In genomic region chr2:207515671-207516070, GRCh38 we compare ENCODE assay signal across 18 cellular contexts. TPM values are rescaled to one million over a fixed set of nuclear protein-coding genes. Genes with fewer than 3 reads are reported as not detected.
DNase-seq lines count a peak whose midpoint lies in the region; ATAC-seq lines count a peak whose summit lies in the region.
"Had no signal": no experiment of that assay in that cellular context is flagged by ENCODE, and none has a peak within 500 bp of the region (broad histone marks: within the 10 kb centered on the region; RNA-seq: fewer than 3 reads in every experiment).

No MANE protein-coding gene starts in this region.

- no peaks in the 10 kb centered on the region for H3K9me3 Mint-ChIP-seq in activated naive CD8-positive, alpha-beta T cell treated with anti-CD3 and anti-CD28 coated beads, Interleukin-2, amount 50 U/mL, for 24 hours

- peak; percentile 38 for DNase-seq in COLO829 (ENCODE audit: low spot score)
- DNase-seq in LHCN-M2 (ENCODE audit: low read depth): peak; percentile 24
- no peak for DNase-seq in activated naive CD8-positive, alpha-beta T cell treated with anti-CD3 and anti-CD28 coated beads, Interleukin-2, amount 50 U/mL, for 24 hours
- DNase-seq in kidney tubule cell (ENCODE audit: low spot score): peak; percentile 15
- no peak for DNase-seq in 8988T
- DNase-seq: COR-L47; immature natural killer cell; NCI-H146; NCI-H2171; NCI-H526; psoas muscle; RPMI8226; stimulated activated CD4-positive, alpha-beta T cell treated with anti-CD3 and anti-CD28 coated beads, Interleukin-4, amount 100 ng/mL, for 1 hour; upper lobe of left lung had no signal

- ATAC-seq in activated naive CD8-positive, alpha-beta T cell treated with anti-CD3 and anti-CD28 coated beads, Interleukin-2, amount 50 U/mL, for 24 hours: peak; percentile 44
- ATAC-seq in GM18519 (IDR thresholded peaks at IDR 0.05; ENCODE audit: low FRiP score, unreplicated experiment) (no peak), GM19395 (IDR thresholded peaks at IDR 0.05; ENCODE audit: unreplicated experiment) (no peak), HG02870 (IDR thresholded peaks at IDR 0.05; ENCODE audit: unreplicated experiment) (no peak)
- ATAC-seq: HCT116, psoas muscle had no signal

- H3K27ac Mint-ChIP-seq in activated naive CD8-positive, alpha-beta T cell treated with anti-CD3 and anti-CD28 coated beads, Interleukin-2, amount 50 U/mL, for 24 hours: peak overlapping the region; percentile 2
- H3K27ac Mint-ChIP-seq: immature natural killer cell had no signal

- H3K36me3 Mint-ChIP-seq in activated naive CD8-positive, alpha-beta T cell treated with anti-CD3 and anti-CD28 coated beads, Interleukin-2, amount 50 U/mL, for 24 hours (ENCODE audit: low read depth): peaks cover 5% of the 10 kb centered on the region
- H3K36me3 Mint-ChIP-seq: immature natural killer cell had no signal

- H3K4me1 Mint-ChIP-seq in activated naive CD8-positive, alpha-beta T cell treated with anti-CD3 and anti-CD28 coated beads, Interleukin-2, amount 50 U/mL, for 24 hours: peaks cover 61% of the 10 kb centered on the region
- H3K4me1 Mint-ChIP-seq: immature natural killer cell had no signal

- no peak overlapping the region for H3K4me3 Mint-ChIP-seq in activated naive CD8-positive, alpha-beta T cell treated with anti-CD3 and anti-CD28 coated beads, Interleukin-2, amount 50 U/mL, for 24 hours
- H3K4me3 Mint-ChIP-seq: immature natural killer cell had no signal

- no peaks in the 10 kb centered on the region for H3K27me3 Mint-ChIP-seq in activated naive CD8-positive, alpha-beta T cell treated with anti-CD3 and anti-CD28 coated beads, Interleukin-2, amount 50 U/mL, for 24 hours

RNA-seq across cellular contexts. Expression of gene CREB1, which starts 14.1 kb away (rescaled TPM):
- total RNA-seq in LHCN-M2 (2014; rRNA removed): 23.1 and 37.2 TPM in 2 replicates
- 16.0 TPM for polyA plus RNA-seq in LHCN-M2 (2012)

Comparison
In these comparisons a context has a peak if more than half of its experiments do, and no peak if none do; other contexts are left out.
1. DNase-seq: peak in COLO829 (single experiment), LHCN-M2 (single experiment) and kidney tubule cell (single experiment); none in activated naive CD8-positive, alpha-beta T cell treated with anti-CD3 and anti-CD28 coated beads, Interleukin-2, amount 50 U/mL, for 24 hours (single experiment) and 8988T (single experiment).